Comparison of ENCODE assay signal across 21 cellular contexts in genomic region chr1:229132706-229133105, GRCh38.
"Had no signal": no experiment of that assay in that cellular context is flagged by ENCODE, and none has a peak within 500 bp of the region (broad histone marks: within the 10 kb centered on the region; RNA-seq: fewer than 3 reads in every experiment).

No MANE protein-coding gene starts in this region.

- H3K27me3 Mint-ChIP-seq: central memory CD8-positive, alpha-beta T cell; progenitor cell of endocrine pancreas; stimulated activated naive CD8-positive, alpha-beta T cell treated with anti-CD3 and anti-CD28 coated beads, Interleukin-15, amount 100 ng/mL, for 72 hours had no signal

- H3K36me3 ChIP-seq: left ventricle myocardium inferior, lower lobe of right lung, spleen had no signal

- H3K9me3 ChIP-seq: left ventricle myocardium inferior, lower lobe of right lung had no signal

- H3K9me3 Mint-ChIP-seq: central memory CD8-positive, alpha-beta T cell had no signal

- H3K4me3 ChIP-seq: left ventricle myocardium inferior, lower lobe of right lung, spleen had no signal

- DNase-seq: effector CD4-positive, alpha-beta T cell; endodermal cell; erythroblast; foreskin keratinocyte; head of caudate nucleus; hippocampal formation; left ventricle myocardium inferior; lower lobe of right lung; natural killer cell; right cardiac atrium; spleen; stimulated activated CD4-positive, alpha-beta T cell treated with anti-CD3 and anti-CD28 coated beads, Interleukin-15, amount 100 ng/mL, for 24 hours; stimulated activated CD4-positive, alpha-beta T cell treated with anti-CD3 and anti-CD28 coated beads, Interleukin-1b, Interleukin-23, amount 100 ng/mL, for 48 hours; stimulated activated CD4-positive, alpha-beta T cell treated with anti-CD3 and anti-CD28 coated beads, Interleukin-4, amount 100 ng/mL, for 24 hours; stimulated activated naive CD8-positive, alpha-beta T cell treated with anti-CD3 and anti-CD28 coated beads, Interleukin-15, amount 100 ng/mL, for 72 hours had no signal

- H3K27ac ChIP-seq: foreskin keratinocyte, left ventricle myocardium inferior, lower lobe of right lung, spleen had no signal

- H3K4me1 ChIP-seq: foreskin keratinocyte had no signal

- H3K4me3 Mint-ChIP-seq: endodermal cell; memory B cell; mesothelial cell of epicardium; natural killer cell; neural crest cell; stimulated activated memory B cell treated with anti-CD40 and anti-IgM and Interleukin-4, amounts not matched to agents 10 μg/mL and 1 μg/mL and 100 μg/mL, for 72 hours; stimulated activated naive CD8-positive, alpha-beta T cell treated with anti-CD3 and anti-CD28 coated beads, Interleukin-15, amount 100 ng/mL, for 72 hours had no signal

- H3K27ac Mint-ChIP-seq: endodermal cell; memory B cell; mesothelial cell of epicardium; stimulated activated memory B cell treated with anti-CD40 and anti-IgM and Interleukin-4, amounts not matched to agents 10 μg/mL and 1 μg/mL and 100 μg/mL, for 72 hours; stimulated activated naive CD8-positive, alpha-beta T cell treated with anti-CD3 and anti-CD28 coated beads, Interleukin-15, amount 100 ng/mL, for 72 hours had no signal
